Comparison of ENCODE assay signal across 15 cellular contexts in genomic region chr7:42373285-42373684, GRCh38.
DNase-seq lines count a peak whose midpoint lies in the region; TF ChIP-seq lines count a peak whose summit lies in the region.
"Had no signal": no experiment of that assay in that cellular context is flagged by ENCODE, and none has a peak within 500 bp of the region (broad histone marks: within the 10 kb centered on the region; RNA-seq: fewer than 3 reads in every experiment).

No MANE protein-coding gene starts in this region.

- no peak for TF ChIP-seq CTCF in osteocyte (IDR thresholded peaks at IDR 0.05)

- H3K4me1 Mint-ChIP-seq in osteocyte (ENCODE audit: unreplicated experiment): peaks cover 33% of the 10 kb centered on the region
- H3K4me1 Mint-ChIP-seq: B cell had no signal

- peaks cover 20% of the 10 kb centered on the region for H3K9me3 Mint-ChIP-seq in osteocyte (ENCODE audit: unreplicated experiment)

- H3K36me3 Mint-ChIP-seq in osteocyte (ENCODE audit: unreplicated experiment): peaks cover 6% of the 10 kb centered on the region
- H3K36me3 Mint-ChIP-seq: CD4-positive, CD25-positive, alpha-beta regulatory T cell; CD8-positive, alpha-beta T cell had no signal

- peaks cover 4% of the 10 kb centered on the region for H3K27me3 Mint-ChIP-seq in osteocyte (ENCODE audit: unreplicated experiment)
- H3K27me3 Mint-ChIP-seq: B cell; CD4-positive, CD25-positive, alpha-beta regulatory T cell had no signal

- H3K4me3 Mint-ChIP-seq in osteocyte (ENCODE audit: unreplicated experiment): no peak overlapping the region
- H3K4me3 Mint-ChIP-seq: B cell; CD4-positive, CD25-positive, alpha-beta regulatory T cell; CD8-positive, alpha-beta T cell; H9; HFFc6 had no signal

- peak overlapping the region; percentile 77 for H3K27ac Mint-ChIP-seq in osteocyte (ENCODE audit: unreplicated experiment)
- H3K27ac Mint-ChIP-seq: B cell; CD4-positive, CD25-positive, alpha-beta regulatory T cell; CD8-positive, alpha-beta T cell; HFFc6 had no signal

- peak; percentile 69 for DNase-seq in M059J (ENCODE audit: low read depth)
- DNase-seq in RPMI7951 (ENCODE audit: low read depth): peak; percentile 49
- no peak for DNase-seq in osteocyte (ENCODE audit: extremely low spot score, unreplicated experiment)
- no peak for DNase-seq in iPS-NIHi11 (ENCODE audit: low spot score)
- no peak for DNase-seq in activated CD8-positive, alpha-beta memory T cell treated with anti-CD3 and anti-CD28 coated beads for 24 hours
- no peak for DNase-seq in NCI-H1694 treated with DMSO at 0.1 percent for 48 hours (lab: John Stamatoyannopoulos, UW)
- DNase-seq: Caco-2; CD4-positive, CD25-positive, alpha-beta regulatory T cell; CD8-positive, alpha-beta T cell; DMS153; DND-41; GM23248; H9; HFFc6 had no signal

Comparison
In these comparisons a context has a peak if more than half of its experiments do, and no peak if none do; other contexts are left out.
1. DNase-seq: peak in M059J (single experiment) and RPMI7951 (single experiment); none in osteocyte (single experiment), iPS-NIHi11 (single experiment), activated CD8-positive, alpha-beta memory T cell treated with anti-CD3 and anti-CD28 coated beads for 24 hours (single experiment) and NCI-H1694 treated with DMSO at 0.1 percent for 48 hours (single experiment).